23 cellular contexts compared by ENCODE assay signal in genomic region chr17:32563583-32563982, GRCh38.
DNase-seq lines count a peak whose midpoint lies in the region; ATAC-seq, FAIRE-seq and TF ChIP-seq lines count a peak whose summit lies in the region.
"Had no signal": no experiment of that assay in that cellular context is flagged by ENCODE, and none has a peak within 500 bp of the region (broad histone marks: within the 10 kb centered on the region; RNA-seq: fewer than 3 reads in every experiment).

No MANE protein-coding gene starts in this region.

- 100% methylated on average over 6 of the region's 6 CpGs for WGBS in GM12878 (ENCODE audit: insufficient coverage, insufficient replicate concordance, low lambda C conversion rate, missing lambda C conversion rate)
- WGBS in stomach, 5 donors = 38 to 61% (median 57%) methylated on average over 6 of the region's 6 CpGs

- no peak for DNase-seq in RWPE2 (ENCODE audit: low spot score)
- no peak for DNase-seq in GM12878 (ENCODE audit: low read depth, low spot score)
- no peak for DNase-seq in foreskin keratinocyte
- peak; percentile 71 for DNase-seq in stomach
- DNase-seq in activated CD4-positive, alpha-beta T cell treated with anti-CD3 and anti-CD28 coated beads for 36 hours = no peak
- DNase-seq in NCI-H1694 (lab: John Stamatoyannopoulos, UW) = no peak
- DNase-seq in activated CD8-positive, alpha-beta memory T cell treated with anti-CD3 and anti-CD28 coated beads for 24 hours = no peak
- DNase-seq: AML-193; Caco-2; Calu3; CD4-positive, alpha-beta T cell; CD8-positive, alpha-beta T cell; DMS79 treated with DMSO at 0.1 percent for 48 hours; GF-D8 had no signal

- TF ChIP-seq CTCF in RWPE2 (IDR thresholded peaks at IDR 0.05; ENCODE audit: poor library complexity, severe bottlenecking) (no peak), GM12878 (IDR thresholded peaks at IDR 0.05 in 2 of 3, conservative IDR thresholded peaks at IDR 0.05 in 1 of 3; ENCODE audit: control insufficient read depth in 2 of 3, extremely low read depth in 1 of 3, insufficient read depth in 1 of 3, low read depth in 3 of 3, low read length in 3 of 3) (no peak), foreskin keratinocyte (conservative IDR thresholded peaks at IDR 0.05) (no peak), stomach (IDR thresholded peaks at IDR 0.05) (no peak)

- SMC1A ChIA-PET in GM12878 (lab: Charles Lee; ENCODE audit: uncharacterized antibody, unreplicated experiment) = interaction anchor here (0.6 to 12.1 kb wide), 9 partner anchors 11 to 312 kb away, joined by 3 to 237 read pairs (median 5); partner anchors contain the start of gene CDK5R1

- no peak for FAIRE-seq in GM12878 (lab: Jason Lieb, UNC)
- FAIRE-seq: A549, D721Med, G401.6, GM12892, GM18507 had no signal

- ATAC-seq in RWPE2 (ENCODE audit: low read depth) (no peak), GM12878 (no peak), foreskin keratinocyte (no peak)
- no peak for ATAC-seq in activated CD4-positive, alpha-beta T cell treated with anti-CD3 and anti-CD28 coated beads for 36 hours
- ATAC-seq: CD8-positive, alpha-beta T cell had no signal

- POLR2A ChIA-PET in GM12878 (lab: Charles Lee) = interaction anchor here (1.0 to 1.2 kb wide), 2 partner anchors 10 to 29 kb away, joined by 3 to 6 read pairs; no protein-coding TSS in a partner anchor
- POLR2A ChIA-PET in activated CD4-positive, alpha-beta T cell treated with anti-CD3 and anti-CD28 coated beads for 36 hours (lab: Charles Lee) = no interaction called here

- no peak overlapping the region for H3K4me3 Mint-ChIP-seq in activated CD4-positive, alpha-beta T cell treated with anti-CD3 and anti-CD28 coated beads for 36 hours
- H3K4me3 Mint-ChIP-seq: B cell; CD4-positive, alpha-beta T cell; CD8-positive, alpha-beta T cell had no signal

- H3K9me3 Mint-ChIP-seq in activated CD4-positive, alpha-beta T cell treated with anti-CD3 and anti-CD28 coated beads for 36 hours (ENCODE audit: low read depth) = no peaks in the 10 kb centered on the region
- H3K9me3 Mint-ChIP-seq: CD4-positive, alpha-beta T cell; CD8-positive, alpha-beta T cell had no signal

- H2AFZ ChIP-seq in GM12878 (ENCODE audit: control insufficient read depth, low read depth, low read length) = no peak overlapping the region

- peaks cover 24% of the 10 kb centered on the region for H3K4me1 Mint-ChIP-seq in activated CD4-positive, alpha-beta T cell treated with anti-CD3 and anti-CD28 coated beads for 36 hours

- no TSS peak for BruUV-seq in GM12878 (replicated peaks; lab: Mats Ljungman, UMichigan)

- H3K4me2 ChIP-seq in GM12878 (ENCODE audit: control insufficient read depth, insufficient read depth) = no peak overlapping the region
- H3K4me2 ChIP-seq: A549; BLaER1 treated with 17β-estradiol and CSF1 and Interleukin-3, amounts not matched to agents 10 nM and 100 nM had no signal

- intact Hi-C loops in GM12878 (cut with micrococcal nuclease; ENCODE audit: unreplicated experiment) = no loop called here
- intact Hi-C loops in stomach (cut with DNase I; ENCODE audit: low total_unique reads) = no loop called here
- intact Hi-C loops in activated CD4-positive, alpha-beta T cell treated with anti-CD3 and anti-CD28 coated beads for 36 hours (cut with DNase I, micrococcal nuclease) = no loop called here

- no peak overlapping the region for H3K9ac ChIP-seq in GM12878 (ENCODE audit: control insufficient read depth, insufficient read depth, low read length)
- H3K9ac ChIP-seq: BLaER1 treated with 17β-estradiol and CSF1 and Interleukin-3, amounts not matched to agents 10 nM and 100 nM had no signal

- TF ChIP-seq POLR2A in GM12878 (IDR thresholded peaks at IDR 0.05; ENCODE audit: low read depth, low read length) = no peak
- TF ChIP-seq POLR2A in stomach (IDR thresholded peaks at IDR 0.05) = no peak

- no peaks in the 10 kb centered on the region for H4K20me1 ChIP-seq in GM12878 (ENCODE audit: control insufficient read depth, insufficient read depth)
- H4K20me1 ChIP-seq: BLaER1 treated with 17β-estradiol and CSF1 and Interleukin-3, amounts not matched to agents 10 nM and 100 nM had no signal

- in situ Hi-C loops in GM12878 (cut with MboI) = no loop called here

- H3K4me3 ChIP-seq in RWPE2 (ENCODE audit: severe bottlenecking) (no peak overlapping the region), GM12878 (no peak overlapping the region), stomach (no peak overlapping the region)
- H3K4me3 ChIP-seq: A549; BLaER1 treated with 17β-estradiol and CSF1 and Interleukin-3, amounts not matched to agents 10 nM and 100 nM had no signal

- H3K4me1 ChIP-seq in RWPE2 (ENCODE audit: insufficient read depth, poor library complexity, severe bottlenecking) (peaks cover 18% of the 10 kb centered on the region), GM12878 (ENCODE audit: control insufficient read depth, insufficient read depth, low read length) (peaks cover 45% of the 10 kb centered on the region), foreskin keratinocyte (peaks cover 41% of the 10 kb centered on the region), stomach (peaks cover 11 to 20% (median 16%) of the 10 kb centered on the region in 4 donors)
- H3K4me1 ChIP-seq: A549, Caco-2 had no signal

- H3K36me3 Mint-ChIP-seq in activated CD4-positive, alpha-beta T cell treated with anti-CD3 and anti-CD28 coated beads for 36 hours (ENCODE audit: low read depth) = peaks cover 1% of the 10 kb centered on the region
- H3K36me3 Mint-ChIP-seq: CD8-positive, alpha-beta T cell had no signal

- H3K27ac ChIP-seq in RWPE2 (ENCODE audit: poor library complexity, severe bottlenecking) = peak overlapping the region; percentile 35
- H3K27ac ChIP-seq in GM12878 (ENCODE audit: control insufficient read depth, insufficient read depth) = no peak overlapping the region
- peak overlapping the region; percentile 43 for H3K27ac ChIP-seq in foreskin keratinocyte
- H3K27ac ChIP-seq in stomach = no peak overlapping the region
- H3K27ac ChIP-seq: 22Rv1; A549; BLaER1 treated with 17β-estradiol and CSF1 and Interleukin-3, amounts not matched to agents 10 nM and 100 nM; C4-2B had no signal

- no peaks in the 10 kb centered on the region for H3K79me2 ChIP-seq in GM12878 (ENCODE audit: control insufficient read depth, insufficient read depth, low read length)

- TF ChIP-seq EP300 in GM12878 (IDR thresholded peaks at IDR 0.05; ENCODE audit: borderline replicate concordance in 1 of 2, control insufficient read depth in 1 of 2, low read depth in 2 of 2, low read length in 2 of 2) = no peak
- TF ChIP-seq EP300 in stomach (IDR thresholded peaks at IDR 0.05) = no peak

- H3K9me3 ChIP-seq in RWPE2 (ENCODE audit: severe bottlenecking) (no peaks in the 10 kb centered on the region), GM12878 (replicated peaks; ENCODE audit: control insufficient read depth, insufficient read depth, low read length) (no peaks in the 10 kb centered on the region), stomach (no peaks in the 10 kb centered on the region)
- H3K9me3 ChIP-seq: A549; BLaER1 treated with 17β-estradiol and CSF1 and Interleukin-3, amounts not matched to agents 10 nM and 100 nM; Caco-2 had no signal

- H3K27me3 ChIP-seq in RWPE2 (ENCODE audit: insufficient read depth, poor library complexity, severe bottlenecking) (no peaks in the 10 kb centered on the region), GM12878 (replicated peaks in 1 of 2; ENCODE audit: control insufficient read depth in 2 of 2, insufficient read depth in 2 of 2, low read length in 1 of 2) (no peaks in the 10 kb centered on the region), foreskin keratinocyte (no peaks in the 10 kb centered on the region), stomach (no peaks in the 10 kb centered on the region)
- H3K27me3 ChIP-seq: BLaER1 treated with 17β-estradiol and CSF1 and Interleukin-3, amounts not matched to agents 10 nM and 100 nM had no signal

- no peaks in the 10 kb centered on the region for H3K27me3 Mint-ChIP-seq in activated CD4-positive, alpha-beta T cell treated with anti-CD3 and anti-CD28 coated beads for 36 hours
- H3K27me3 Mint-ChIP-seq: B cell; CD4-positive, alpha-beta T cell had no signal

- TF ChIP-seq RAD21 in GM12878 (IDR thresholded peaks at IDR 0.05; ENCODE audit: insufficient read depth, low read depth, low read length) = no peak

- H3K27ac Mint-ChIP-seq in activated CD4-positive, alpha-beta T cell treated with anti-CD3 and anti-CD28 coated beads for 36 hours = no peak overlapping the region
- H3K27ac Mint-ChIP-seq: B cell; CD4-positive, alpha-beta T cell; CD8-positive, alpha-beta T cell had no signal

- H3K36me3 ChIP-seq in RWPE2 (ENCODE audit: low read depth) (no peaks in the 10 kb centered on the region; the same call in 1 of the 2 replicates), GM12878 (ENCODE audit: control insufficient read depth in 2 of 2, insufficient read depth in 2 of 2, low read length in 1 of 2) (no peaks in the 10 kb centered on the region; a peak in 1 of 4 replicates), stomach (peaks cover 0 to 7% (median 0%) of the 10 kb centered on the region in 4 donors)
- H3K36me3 ChIP-seq: BLaER1 treated with 17β-estradiol and CSF1 and Interleukin-3, amounts not matched to agents 10 nM and 100 nM had no signal

- CTCF ChIA-PET in GM12878 (lab: Yijun Ruan, JAX) = interaction anchor here (1.0 kb wide), 1 partner anchor 14 kb away, joined by 3 read pairs; no protein-coding TSS in a partner anchor
- CTCF ChIA-PET in activated CD4-positive, alpha-beta T cell treated with anti-CD3 and anti-CD28 coated beads for 36 hours (lab: Charles Lee) = interaction anchor here (1.1 kb wide), 1 partner anchor 101 kb away, joined by 3 read pairs; no protein-coding TSS in a partner anchor

- RAD21 ChIA-PET in GM12878 (lab: Charles Lee; ENCODE audit: unreplicated experiment) = interaction anchor here (1.0 to 3.2 kb wide), 4 partner anchors 10 to 74 kb away, joined by 3 to 21 read pairs (median 4); no protein-coding TSS in a partner anchor

TF ChIP-seq in GM12878, 131 proteins besides CTCF, POLR2A, EP300 and RAD21 (continues in another document):
- TF ChIP-seq MTA3 (IDR thresholded peaks at IDR 0.05; ENCODE audit: borderline replicate concordance, low read length) = peak; percentile 28; the same call in 1 of the 2 replicates

Comparison
In these comparisons a context has a peak if more than half of its experiments do, and no peak if none do; other contexts are left out.
1. H3K27ac ChIP-seq: peak in RWPE2 (single experiment) and foreskin keratinocyte (single experiment); none in GM12878 (single experiment) and stomach (0 of 5).